ENCODE assay signal across 8 cellular contexts in genomic region chr9:73152953-73153352, GRCh38. TPM values are rescaled to one million over a fixed set of nuclear protein-coding genes. Genes with fewer than 3 reads are reported as not detected.
A peak's percentile ranks its signal among the peaks of the same experiment; 100 is the strongest.
DNase-seq lines count a peak whose midpoint lies in the region; ATAC-seq and TF ChIP-seq lines count a peak whose summit lies in the region.

No MANE protein-coding gene starts in this region.

- H3K4me1 ChIP-seq in HUES64 (ENCODE audit: insufficient read depth, low read length), result peaks cover 60% of the 10 kb centered on the region
- H3K4me1 ChIP-seq in ovary (ENCODE audit: insufficient read depth), result peaks cover 3% of the 10 kb centered on the region

- no peaks in the 10 kb centered on the region for H3K27me3 ChIP-seq in CD4-positive, alpha-beta T cell (ENCODE audit: control insufficient read depth, insufficient read depth, low read length)
- H3K27me3 ChIP-seq in HUES64 (ENCODE audit: insufficient read depth, low read length) (no peaks in the 10 kb centered on the region), ovary (no peaks in the 10 kb centered on the region)

- H3K9ac ChIP-seq in HUES64 (ENCODE audit: low read depth, low read length), result peak overlapping the region; percentile 72; the same call in 1 of the 2 replicates

- peaks cover 90% of the 10 kb centered on the region for H3K4me1 Mint-ChIP-seq in CD4-positive, alpha-beta T cell (ENCODE audit: low read depth)

- H3K4me3 ChIP-seq in HUES64 (ENCODE audit: low read length) (peak overlapping the region; percentile 44), ovary (peak overlapping the region; percentile 38)

- no peaks in the 10 kb centered on the region for H3K9me3 Mint-ChIP-seq in CD4-positive, alpha-beta T cell

- DNase-seq in CD4-positive, alpha-beta T cell, result no peak
- DNase-seq in central memory CD4-positive, alpha-beta T cell, result peak; percentile 44
- DNase-seq in ovary (no peak), D341Med (ENCODE audit: low spot score) (no peak), middle frontal gyrus (ENCODE audit: extremely low spot score, low spot score) (no peak), NCI-H1092 (lab: John Stamatoyannopoulos, UW) (no peak)

- intact Hi-C loops in CD4-positive, alpha-beta T cell (cut with DNase I, micrococcal nuclease), result no loop called here
- intact Hi-C loops in ovary (cut with DNase I), result no loop called here

- no peaks in the 10 kb centered on the region; the same call in 1 of the 2 replicates for H3K36me3 ChIP-seq in HUES64 (ENCODE audit: insufficient read depth, low read length)
- no peaks in the 10 kb centered on the region for H3K36me3 ChIP-seq in ovary

- peak overlapping the region; percentile 88 for H3K4me3 Mint-ChIP-seq in CD4-positive, alpha-beta T cell

- no peak for TF ChIP-seq POLR2A in ovary (IDR thresholded peaks at IDR 0.05)

- no peaks in the 10 kb centered on the region for H3K27me3 Mint-ChIP-seq in CD4-positive, alpha-beta T cell

- WGBS in HUES64, result 97% methylated on average over 2 of the region's 2 CpGs
- WGBS in ovary, 3 donors, result 13 to 28% (median 22%) methylated on average over 2 of the region's 2 CpGs

- no peak for TF ChIP-seq EP300 in ovary (IDR thresholded peaks at IDR 0.05)

- no peaks in the 10 kb centered on the region for H3K9me3 ChIP-seq in CD4-positive, alpha-beta T cell (ENCODE audit: control insufficient read depth, low read length)
- no peaks in the 10 kb centered on the region for H3K9me3 ChIP-seq in HUES64 (ENCODE audit: insufficient read depth, low read depth, low read length)
- H3K9me3 ChIP-seq in ovary, result no peaks in the 10 kb centered on the region

- peak overlapping the region; percentile 87 for H3K27ac Mint-ChIP-seq in CD4-positive, alpha-beta T cell

- H3K27ac ChIP-seq in CD4-positive, alpha-beta T cell (ENCODE audit: low read depth, low read length), result peak overlapping the region; percentile 59
- H3K27ac ChIP-seq in HUES64 (ENCODE audit: low read depth, low read length) (peak overlapping the region; percentile 88), ovary (peak overlapping the region in 1 of 2 donors; percentile 52)

- ATAC-seq in CD4-positive, alpha-beta T cell (ENCODE audit: poor library complexity), result peak; percentile 33
- peak; percentile 59 for ATAC-seq in GM21423 (IDR thresholded peaks at IDR 0.05; ENCODE audit: unreplicated experiment)

- CTCF ChIA-PET in CD4-positive, alpha-beta T cell (lab: Charles Lee), result interaction anchor here (1.2 to 1.6 kb wide), 4 partner anchors 8 to 45 kb away, joined by 3 to 6 read pairs (median 4); no protein-coding TSS in a partner anchor

- peaks cover 20% of the 10 kb centered on the region for H3K36me3 Mint-ChIP-seq in CD4-positive, alpha-beta T cell (ENCODE audit: low read depth)

- no peak for TF ChIP-seq CTCF in CD4-positive, alpha-beta T cell (IDR thresholded peaks at IDR 0.05)
- no peak for TF ChIP-seq CTCF in ovary (IDR thresholded peaks at IDR 0.05)

- POLR2A ChIA-PET in CD4-positive, alpha-beta T cell (lab: Charles Lee), result interaction anchor here (1.0 to 3.0 kb wide), 4 partner anchors 16 to 788 kb away, joined by 3 to 22 read pairs (median 6); partner anchors contain the start of gene ZFAND5

RNA-seq across cellular contexts. Expression of gene ANXA1, which starts 1.3 kb away (rescaled TPM):
- total RNA-seq in CD4-positive, alpha-beta T cell, result 100 to 1,000 TPM; 310 to 317 TPM
- polyA plus RNA-seq in HUES64 (2013, experiment 1 of 2), result 8.1 TPM
- polyA plus RNA-seq in HUES64 (2013, experiment 2 of 2), result 7.5 TPM
- total RNA-seq in ovary, result 100 to 1,000 TPM in 3 of 7 donors, 10 to 100 TPM in 4; 67.5 to 472 (median 93.5) TPM
- polyA plus RNA-seq in ovary, result 100 to 1,000 TPM; 118 to 141 TPM
